In genomic region chr16:70691223-70692129, GRCh38 we compare ENCODE assay signal across 8 cellular contexts. TPM values are rescaled to one million over a fixed set of nuclear protein-coding genes. Genes with fewer than 3 reads are reported as not detected.
DNase-seq lines count a peak whose midpoint lies in the region; ATAC-seq and TF ChIP-seq lines count a peak whose summit lies in the region.

No MANE protein-coding gene starts in this region.

- WGBS in stomach, 5 donors, result 61 to 83% (median 79%) methylated on average over 12 to 26 of the region's 26 CpGs

- H3K4me1 ChIP-seq in left lung, result peaks cover 63 to 88% of the 10 kb centered on the region in 2 donors
- peaks cover 78 to 100% (median 94%) of the 10 kb centered on the region in 4 donors for H3K4me1 ChIP-seq in stomach

- TF ChIP-seq CTCF in left lung (IDR thresholded peaks at IDR 0.05) (no peak), stomach (IDR thresholded peaks at IDR 0.05) (no peak)

- H3K4me3 Mint-ChIP-seq in stimulated activated effector memory CD8-positive, alpha-beta T cell treated with anti-CD3 and anti-CD28 coated beads, Interleukin-12 subunit alpha, Interleukin-12 subunit beta, amount 100 ng/mL, for 72 hours, result no peak overlapping the region

- H3K27ac Mint-ChIP-seq in stimulated activated effector memory CD8-positive, alpha-beta T cell treated with anti-CD3 and anti-CD28 coated beads, Interleukin-12 subunit alpha, Interleukin-12 subunit beta, amount 100 ng/mL, for 72 hours, result no peak overlapping the region

- no peak for ATAC-seq in left lung
- ATAC-seq in stimulated activated effector memory CD8-positive, alpha-beta T cell treated with anti-CD3 and anti-CD28 coated beads, Interleukin-12 subunit alpha, Interleukin-12 subunit beta, amount 100 ng/mL, for 72 hours, result no peak
- ATAC-seq in HG03439 (IDR thresholded peaks at IDR 0.05; ENCODE audit: unreplicated experiment), result no peak
- ATAC-seq in GM21619 (IDR thresholded peaks at IDR 0.05; ENCODE audit: unreplicated experiment), result no peak

- H3K36me3 Mint-ChIP-seq in stimulated activated effector memory CD8-positive, alpha-beta T cell treated with anti-CD3 and anti-CD28 coated beads, Interleukin-12 subunit alpha, Interleukin-12 subunit beta, amount 100 ng/mL, for 72 hours, result no peaks in the 10 kb centered on the region

- TF ChIP-seq POLR2A in stomach (IDR thresholded peaks at IDR 0.05), result no peak

- H3K9me3 Mint-ChIP-seq in stimulated activated effector memory CD8-positive, alpha-beta T cell treated with anti-CD3 and anti-CD28 coated beads, Interleukin-12 subunit alpha, Interleukin-12 subunit beta, amount 100 ng/mL, for 72 hours, result no peaks in the 10 kb centered on the region

- H3K9me3 ChIP-seq in left lung, result no peaks in the 10 kb centered on the region
- no peaks in the 10 kb centered on the region for H3K9me3 ChIP-seq in stomach

- H3K4me3 ChIP-seq in left lung (no peak overlapping the region), stomach (no peak overlapping the region)

- TF ChIP-seq EP300 in stomach (IDR thresholded peaks at IDR 0.05), result peak; percentile 45

- intact Hi-C loops in left lung (cut with DNase I) (no loop called here), stomach (cut with DNase I; ENCODE audit: low total_unique reads) (no loop called here)

- peaks cover 0 to under 1% of the 10 kb centered on the region in 2 donors for H3K27me3 ChIP-seq in left lung
- H3K27me3 ChIP-seq in stomach, result no peaks in the 10 kb centered on the region

- peak overlapping the region; percentile 66 to 87 for H3K27ac ChIP-seq in left lung
- peak overlapping the region; percentile 50 to 95 (median 85) for H3K27ac ChIP-seq in stomach

- H3K36me3 ChIP-seq in left lung (peaks cover 0 to 16% of the 10 kb centered on the region in 2 donors), stomach (peaks cover 0 to 8% (median 0%) of the 10 kb centered on the region in 4 donors)

- DNase-seq in HT-29 (ENCODE audit: low spot score), result peak; percentile 25
- peak; percentile 55 for DNase-seq in brain pericyte (ENCODE audit: low read depth, low spot score)
- peak; percentile 75 to 76 for DNase-seq in left lung
- DNase-seq in stomach, result peak; percentile 52
- no peak for DNase-seq in stimulated activated effector memory CD8-positive, alpha-beta T cell treated with anti-CD3 and anti-CD28 coated beads, Interleukin-12 subunit alpha, Interleukin-12 subunit beta, amount 100 ng/mL, for 72 hours (ENCODE audit: low spot score in 2 of 2)
- no peak for DNase-seq in NCI-H1930 (lab: John Stamatoyannopoulos, UW)

- peaks cover 11% of the 10 kb centered on the region for H3K4me1 Mint-ChIP-seq in stimulated activated effector memory CD8-positive, alpha-beta T cell treated with anti-CD3 and anti-CD28 coated beads, Interleukin-12 subunit alpha, Interleukin-12 subunit beta, amount 100 ng/mL, for 72 hours

RNA-seq across cellular contexts. Expression of gene MTSS2, which starts 5.6 kb away (rescaled TPM):
- total RNA-seq in HT-29 (2014; rRNA removed; shearing (Covaris generic)), result 23.0 and 38.1 TPM in 2 replicates
- total RNA-seq in left lung (10 to 100 TPM; 58.1 to 96.3 TPM), stomach (10 to 100 TPM in 4 of 5 donors, 1 to 10 TPM in 1; 5.8 to 50.7 (median 17.4) TPM)
- 10 to 100 TPM; 19.7 to 42.2 (median 33.0) TPM for polyA plus RNA-seq in stomach

RNA-seq across cellular contexts. Expression of gene IL34, which starts 45.1 kb away (rescaled TPM):
- total RNA-seq in HT-29 (2014; rRNA removed; shearing (Covaris generic)), result 9.1 and 11.5 TPM in 2 replicates
- total RNA-seq in left lung, result 1 to 10 TPM; 2.1 to 4.1 TPM
- 1 to 10 TPM in 1 of 5 donors, under 1 TPM in 2, not detected in 2; 0.45 to 2.0 (median 0.87) TPM for total RNA-seq in stomach
- polyA plus RNA-seq in stomach, result 1 to 10 TPM; 1.5 to 5.9 (median 2.1) TPM

Comparison
In these comparisons a context has a peak if more than half of its experiments do, and no peak if none do; other contexts are left out.
1. DNase-seq: peak in HT-29 (single experiment), brain pericyte (single experiment), left lung (2 of 2) and stomach (single experiment); none in stimulated activated effector memory CD8-positive, alpha-beta T cell treated with anti-CD3 and anti-CD28 coated beads, Interleukin-12 subunit alpha, Interleukin-12 subunit beta, amount 100 ng/mL, for 72 hours (0 of 2) and NCI-H1930 (0 of 2).